13 cellular contexts compared by ENCODE assay signal in the genomic region with DNA sequence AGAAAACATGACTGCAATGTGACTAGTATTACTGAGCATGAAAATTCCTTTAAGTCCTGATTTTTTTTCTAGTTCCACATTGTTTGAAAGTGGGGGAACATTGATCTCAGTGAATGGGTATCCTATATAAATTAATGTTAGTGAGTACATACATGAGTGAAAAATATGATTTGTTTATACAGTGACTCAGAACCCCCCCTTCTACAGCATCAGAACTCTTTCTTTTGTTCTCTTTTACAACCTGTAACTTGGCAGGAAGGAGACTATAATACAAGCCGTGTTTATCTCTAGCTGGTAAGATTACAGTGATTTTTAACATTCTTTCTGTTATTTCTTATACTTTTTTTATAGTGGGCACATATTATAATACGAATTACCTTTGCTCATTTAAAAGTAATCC.
"Had no signal": no experiment of that assay in that cellular context is flagged by ENCODE, and none has a peak within 500 bp of the region (broad histone marks: within the 10 kb centered on the region; RNA-seq: fewer than 3 reads in every experiment).

No MANE protein-coding gene starts in this region.

- H3K36me3 ChIP-seq: brain microvascular endothelial cell, colonic mucosa, left lung, thoracic aorta, upper lobe of left lung had no signal

- H3K9me3 ChIP-seq: colonic mucosa, left lung, thoracic aorta, upper lobe of left lung had no signal

- ATAC-seq: activated CD8-positive, alpha-beta T cell treated with anti-CD3 and anti-CD28 coated beads, Interleukin-2, amount 10 ng/mL, durations not matched to agents 7 days and 5 days; activated T-cell treated with anti-CD3 and anti-CD28 coated beads, Interleukin-2, amount 50 U/mL, for 4 hours; left lung; stimulated activated naive B cell treated with anti-CD40 and anti-IgM and Interleukin-4, amounts not matched to agents 10 μg/mL and 1 μg/mL and 100 μg/mL, for 72 hours had no signal

- H3K27me3 ChIP-seq: brain microvascular endothelial cell, colonic mucosa, left lung, upper lobe of left lung had no signal

- H3K27ac ChIP-seq: brain microvascular endothelial cell, colonic mucosa, left lung, thoracic aorta, upper lobe of left lung had no signal

- H3K4me1 ChIP-seq: colonic mucosa, left lung had no signal

- DNase-seq: activated CD4-positive, alpha-beta T cell treated with anti-CD3 and anti-CD28 coated beads, Interleukin-2, amount 10 ng/mL, durations not matched to agents 7 days and 5 days; activated CD8-positive, alpha-beta T cell treated with anti-CD3 and anti-CD28 coated beads, Interleukin-2, amount 10 ng/mL, durations not matched to agents 7 days and 5 days; activated naive CD4-positive, alpha-beta T cell treated with anti-CD3 and anti-CD28 coated beads for 36 hours; activated T-cell treated with anti-CD3 and anti-CD28 coated beads, Interleukin-2, amount 50 U/mL, for 4 hours; brain microvascular endothelial cell; erythroblast; kidney; left lung; stimulated activated naive B cell treated with anti-CD40 and anti-IgM and Interleukin-4, amounts not matched to agents 10 μg/mL and 1 μg/mL and 100 μg/mL, for 72 hours; T-helper 9 cell; upper lobe of left lung had no signal

- H3K4me3 ChIP-seq: colonic mucosa, left lung, thoracic aorta, upper lobe of left lung had no signal
